In the genomic region with DNA sequence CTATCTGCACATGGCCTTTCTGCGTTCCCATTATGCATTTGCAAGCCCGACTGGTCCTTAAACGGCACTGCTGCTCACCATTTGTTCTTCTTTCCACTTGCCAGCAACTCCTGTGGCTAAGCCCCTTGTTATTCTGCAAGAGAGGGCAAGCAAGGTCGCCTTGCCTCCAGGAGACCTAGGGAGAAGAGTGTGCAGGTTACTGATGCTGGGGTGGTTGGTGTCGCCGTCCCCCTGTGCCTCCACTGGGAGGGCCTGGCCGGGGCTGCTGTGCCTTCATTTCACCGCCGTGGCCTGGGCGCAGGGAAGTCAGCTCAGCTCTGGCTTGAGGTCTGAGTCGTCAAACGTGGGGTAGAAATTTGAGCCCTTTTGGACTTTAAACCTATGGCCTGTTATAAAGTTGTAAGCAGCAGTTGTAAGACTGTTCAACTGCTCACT, we compare ENCODE assay signal across 20 cellular contexts. TPM values are rescaled to one million over a fixed set of nuclear protein-coding genes. Genes with fewer than 3 reads are reported as not detected.
"Had no signal": no experiment of that assay in that cellular context is flagged by ENCODE, and none has a peak within 500 bp of the region (broad histone marks: within the 10 kb centered on the region; RNA-seq: fewer than 3 reads in every experiment).

No MANE protein-coding gene starts in this region.

- H3K4me1 ChIP-seq: adrenal gland, gastroesophageal sphincter, heart right ventricle, left ventricle myocardium inferior, right atrium auricular region had no signal

- H3K27ac Mint-ChIP-seq: activated CD8-positive, alpha-beta memory T cell treated with anti-CD3 and anti-CD28 coated beads, Interleukin-2, amount 10 ng/mL, durations not matched to agents 7 days and 5 days; activated T-helper 2 cell treated with anti-CD3 and anti-CD28 coated beads, Interferon-gamma antibody, Interleukin-2, Interleukin-4, amounts not matched to agents 10 μg/mL and 5 μg/mL and 100 μg/mL, durations not matched to agents 14 hours and 24 hours and 36 hours; natural killer cell; progenitor cell of endocrine pancreas had no signal

- H3K9me3 Mint-ChIP-seq: activated T-helper 2 cell treated with anti-CD3 and anti-CD28 coated beads, Interferon-gamma antibody, Interleukin-2, Interleukin-4, amounts not matched to agents 10 μg/mL and 5 μg/mL and 100 μg/mL, durations not matched to agents 14 hours and 24 hours and 36 hours; natural killer cell had no signal

- DNase-seq: activated CD4-positive, alpha-beta T cell treated with anti-CD3 and anti-CD28 coated beads, Interleukin-2, amount 50 U/mL, for 48 hours; activated CD8-positive, alpha-beta memory T cell treated with anti-CD3 and anti-CD28 coated beads, Interleukin-2, amount 10 ng/mL, durations not matched to agents 7 days and 5 days; activated naive CD4-positive, alpha-beta T cell treated with anti-CD3 and anti-CD28 coated beads, Interleukin-2, amount 50 U/mL, for 16 hours; activated T-cell treated with anti-CD3 and anti-CD28 coated beads, Interleukin-2, amount 50 U/mL, for 1 hour; adrenal gland; dorsolateral prefrontal cortex; heart right ventricle; left ventricle myocardium inferior; natural killer cell; occipital lobe; T-helper 1 cell; T1000 had no signal

- H3K36me3 ChIP-seq: adrenal gland, cardiac muscle cell, gastroesophageal sphincter, heart right ventricle, left ventricle myocardium inferior, right atrium auricular region, thoracic aorta had no signal

- H3K27ac ChIP-seq: adrenal gland, cardiac muscle cell, dorsolateral prefrontal cortex, gastroesophageal sphincter, heart right ventricle, left ventricle myocardium inferior, right atrium auricular region, thoracic aorta had no signal

- H3K4me3 ChIP-seq: adrenal gland, cardiac muscle cell, dorsolateral prefrontal cortex, gastroesophageal sphincter, heart right ventricle, left ventricle myocardium inferior, right atrium auricular region, thoracic aorta had no signal

- H3K36me3 Mint-ChIP-seq: activated CD8-positive, alpha-beta memory T cell treated with anti-CD3 and anti-CD28 coated beads, Interleukin-2, amount 10 ng/mL, durations not matched to agents 7 days and 5 days; natural killer cell had no signal

- H3K9me3 ChIP-seq: adrenal gland, gastroesophageal sphincter, heart right ventricle, left ventricle myocardium inferior, right atrium auricular region, thoracic aorta had no signal

- H3K27me3 ChIP-seq: adrenal gland, cardiac muscle cell, dorsolateral prefrontal cortex, gastroesophageal sphincter, right atrium auricular region had no signal

- H3K4me1 Mint-ChIP-seq: natural killer cell had no signal

- ATAC-seq: activated CD8-positive, alpha-beta memory T cell treated with anti-CD3 and anti-CD28 coated beads, Interleukin-2, amount 10 ng/mL, durations not matched to agents 7 days and 5 days; gastroesophageal sphincter; natural killer cell had no signal

- H3K4me3 Mint-ChIP-seq: activated CD8-positive, alpha-beta memory T cell treated with anti-CD3 and anti-CD28 coated beads, Interleukin-2, amount 10 ng/mL, durations not matched to agents 7 days and 5 days; natural killer cell had no signal

RNA-seq across cellular contexts. Expression of a gene that starts 12.7 kb away (rescaled TPM):
- total RNA-seq: activated T-helper 2 cell treated with anti-CD3 and anti-CD28 coated beads, Interferon-gamma antibody, Interleukin-2, Interleukin-4, amounts not matched to agents 10 μg/mL and 5 μg/mL and 100 μg/mL, durations not matched to agents 14 hours and 24 hours and 36 hours; mucosa of gallbladder had no signal
- polyA plus RNA-seq: cardiac muscle cell, keratinocyte had no signal
